ENCODE assay signal across 9 cellular contexts in the genomic region with DNA sequence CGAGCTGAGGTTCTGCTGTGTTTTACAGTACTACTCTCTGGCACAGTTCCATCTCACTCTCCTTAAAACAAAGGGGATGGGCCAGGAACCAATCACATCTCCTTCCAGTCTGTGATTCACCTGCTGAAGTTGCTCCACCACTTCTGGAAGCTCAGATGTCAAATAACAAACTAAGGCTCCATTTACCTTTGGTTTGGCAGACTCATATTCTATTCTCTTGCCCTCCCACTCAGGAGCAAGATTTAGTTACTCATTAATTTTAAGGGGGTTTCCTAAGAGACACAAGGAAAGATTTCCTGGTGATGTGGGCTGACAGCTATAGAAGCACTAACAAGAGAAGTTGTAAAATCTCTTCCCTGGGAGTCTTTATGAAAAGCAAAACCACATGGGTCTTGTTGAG. TPM values are rescaled to one million over a fixed set of nuclear protein-coding genes. Genes with fewer than 3 reads are reported as not detected.
DNase-seq lines count a peak whose midpoint lies in the region; ATAC-seq, FAIRE-seq and TF ChIP-seq lines count a peak whose summit lies in the region.
"Had no signal": no experiment of that assay in that cellular context is flagged by ENCODE, and none has a peak within 500 bp of the region (broad histone marks: within the 10 kb centered on the region; RNA-seq: fewer than 3 reads in every experiment).

No MANE protein-coding gene starts in this region.

- no TSS peak for BruUV-seq in K562 (replicated peaks; lab: Mats Ljungman, UMichigan)

- TF ChIP-seq CTCF in K562 (IDR thresholded peaks at IDR 0.05 in 2 of 3, conservative IDR thresholded peaks at IDR 0.05 in 1 of 3; ENCODE audit: insufficient read depth in 2 of 3, low read depth in 1 of 3, low read length in 3 of 3) (no peak), testis (IDR thresholded peaks at IDR 0.05) (no peak)

- no peaks in the 10 kb centered on the region for H3K36me3 ChIP-seq in K562 (ENCODE audit: control insufficient read depth, insufficient read depth, low read length)
- no peaks in the 10 kb centered on the region for H3K36me3 ChIP-seq in small intestine (ENCODE audit: control insufficient read depth in 2 of 2, insufficient read depth in 2 of 2, low read length in 2 of 2)
- no peaks in the 10 kb centered on the region for H3K36me3 ChIP-seq in testis (ENCODE audit: low read depth, missing control alignments)

- H3K4me2 ChIP-seq in K562 (ENCODE audit: insufficient read depth, low read length): no peak overlapping the region

- peak overlapping the region; percentile 7 for H3K27ac Mint-ChIP-seq in T-helper 2 cell treated with Interferon-gamma antibody and Interleukin-4, amounts not matched to agents 5 μg/mL and 100 μg/mL, for 36 hours
- H3K27ac Mint-ChIP-seq: dendritic cell treated with granulocyte-macrophage colony-stimulating factor and Interleukin-4, amounts not matched to agents 40 ng/mL and 50 ng/mL, for 4 days had no signal

- in situ Hi-C loops in K562 (cut with MboI): no loop called here

- DNase-seq in T-helper 2 cell treated with Interferon-gamma antibody and Interleukin-4, amounts not matched to agents 5 μg/mL and 100 μg/mL, for 36 hours (ENCODE audit: low spot score): no peak
- no peak for DNase-seq in T-helper 2 cell
- peak; percentile 55 for DNase-seq in HuH-7 (ENCODE audit: low spot score)
- DNase-seq in K562 (ENCODE audit: extremely low read depth in 1 of 4, low spot score in 3 of 4): no peak
- DNase-seq in small intestine: peak; percentile 43
- no peak for DNase-seq in AML-193 (lab: John Stamatoyannopoulos, UW)
- no peak for DNase-seq in testis

- H3K79me2 ChIP-seq in K562 (ENCODE audit: control insufficient read depth, insufficient read depth, low read length): no peaks in the 10 kb centered on the region

- no peak for TF ChIP-seq POLR2A in K562 (conservative IDR thresholded peaks at IDR 0.05)
- no peak for TF ChIP-seq POLR2A in testis (IDR thresholded peaks at IDR 0.05)

- H3K9ac ChIP-seq in K562 (ENCODE audit: insufficient read depth in 1 of 2, low read depth in 2 of 2, low read length in 2 of 2): no peak overlapping the region

- intact Hi-C loops in K562 (cut with micrococcal nuclease): loop anchor here (5.0 kb wide), 1 partner anchor 41 kb away; no protein-coding TSS in a partner anchor
- intact Hi-C loops in testis (cut with DNase I; ENCODE audit: low total_unique reads): no loop called here

- peaks cover 7% of the 10 kb centered on the region for H3K9me3 Mint-ChIP-seq in T-helper 2 cell treated with Interferon-gamma antibody and Interleukin-4, amounts not matched to agents 5 μg/mL and 100 μg/mL, for 36 hours

- no peak overlapping the region for H3K4me3 ChIP-seq in K562
- H3K4me3 ChIP-seq in small intestine (ENCODE audit: low read depth in 1 of 2, low read length in 2 of 2): no peak overlapping the region
- H3K4me3 ChIP-seq in testis: no peak overlapping the region

- H3K4me1 ChIP-seq in K562 (replicated peaks in 1 of 2; ENCODE audit: control insufficient read depth in 2 of 2, insufficient read depth in 2 of 2, low read length in 2 of 2): peaks cover 10 to 26% of the 10 kb centered on the region in 2 experiments; a peak in 4 of 5 replicates
- H3K4me1 ChIP-seq in small intestine (ENCODE audit: control insufficient read depth in 2 of 2, insufficient read depth in 1 of 2, low read depth in 1 of 2, low read length in 1 of 2): no peaks in the 10 kb centered on the region
- H3K4me1 ChIP-seq in testis: no peaks in the 10 kb centered on the region

- TF ChIP-seq RAD21 in K562 (CRISPR knock-in tag; conservative IDR thresholded peaks at IDR 0.05 in 1 of 2, IDR thresholded peaks at IDR 0.05 in 1 of 2): no peak

- no peaks in the 10 kb centered on the region for H3K9me1 ChIP-seq in K562 (ENCODE audit: control insufficient read depth, insufficient read depth, low read length)

- H2AFZ ChIP-seq in K562 (ENCODE audit: low read depth, low read length): no peak overlapping the region

- no peak overlapping the region for H3K27ac ChIP-seq in K562 (ENCODE audit: extremely low read depth, low read depth, low read length)
- H3K27ac ChIP-seq in small intestine (ENCODE audit: low read depth in 1 of 2, low read length in 1 of 2): no peak overlapping the region
- no peak overlapping the region for H3K27ac ChIP-seq in testis

- peaks cover 35% of the 10 kb centered on the region for H3K4me1 Mint-ChIP-seq in T-helper 2 cell treated with Interferon-gamma antibody and Interleukin-4, amounts not matched to agents 5 μg/mL and 100 μg/mL, for 36 hours (ENCODE audit: low read depth)

- 46% methylated on average over 1 of the region's 1 CpG for WGBS in K562 (ENCODE audit: insufficient coverage, low coverage, missing lambda C conversion rate)
- 8 to 58% (median 56%) methylated on average over 1 of the region's 1 CpG for WGBS in small intestine, 3 donors
- WGBS in testis, 2 donors: 81 to 91% methylated on average over 1 of the region's 1 CpG

- peaks cover 4% of the 10 kb centered on the region for H3K36me3 Mint-ChIP-seq in T-helper 2 cell treated with Interferon-gamma antibody and Interleukin-4, amounts not matched to agents 5 μg/mL and 100 μg/mL, for 36 hours (ENCODE audit: low read depth)

- H3K4me3 Mint-ChIP-seq in T-helper 2 cell treated with Interferon-gamma antibody and Interleukin-4, amounts not matched to agents 5 μg/mL and 100 μg/mL, for 36 hours: no peak overlapping the region
- H3K4me3 Mint-ChIP-seq: dendritic cell treated with granulocyte-macrophage colony-stimulating factor and Interleukin-4, amounts not matched to agents 40 ng/mL and 50 ng/mL, for 4 days had no signal

- CTCF ChIA-PET in K562 (lab: Yijun Ruan, JAX; ENCODE audit: low intra/inter-chr PET ratio): no interaction called here

- FAIRE-seq in K562 (lab: Jason Lieb, UNC): no peak
- FAIRE-seq in small intestine (lab: Jason Lieb, UNC): no peak

- H4K20me1 ChIP-seq in K562 (replicated peaks; ENCODE audit: control insufficient read depth, insufficient read depth, low read length): no peaks in the 10 kb centered on the region

- H3K27me3 ChIP-seq in K562 (ENCODE audit: control insufficient read depth in 2 of 2, insufficient read depth in 2 of 2, low read length in 2 of 2): no peaks in the 10 kb centered on the region
- H3K27me3 ChIP-seq in small intestine (ENCODE audit: control insufficient read depth in 2 of 2, insufficient read depth in 2 of 2, low read length in 2 of 2): no peaks in the 10 kb centered on the region
- no peaks in the 10 kb centered on the region for H3K27me3 ChIP-seq in testis

- POLR2A ChIA-PET in K562 (lab: Yijun Ruan, JAX): no interaction called here

- H3K27me3 Mint-ChIP-seq in T-helper 2 cell treated with Interferon-gamma antibody and Interleukin-4, amounts not matched to agents 5 μg/mL and 100 μg/mL, for 36 hours (ENCODE audit: low read depth): no peaks in the 10 kb centered on the region
- H3K27me3 Mint-ChIP-seq: dendritic cell treated with granulocyte-macrophage colony-stimulating factor and Interleukin-4, amounts not matched to agents 40 ng/mL and 50 ng/mL, for 4 days had no signal

- ATAC-seq in K562 (no peak), GM18520 (IDR thresholded peaks at IDR 0.05; ENCODE audit: unreplicated experiment) (no peak)

- TF ChIP-seq EP300 in K562 (IDR thresholded peaks at IDR 0.05; ENCODE audit: low read length): no peak

- H3K9me3 ChIP-seq in K562 (replicated peaks; ENCODE audit: control insufficient read depth, insufficient read depth, low read depth, low read length): no peaks in the 10 kb centered on the region; the same call in 1 of the 2 replicates
- H3K9me3 ChIP-seq in small intestine (ENCODE audit: control insufficient read depth, low read depth): no peaks in the 10 kb centered on the region
- no peaks in the 10 kb centered on the region for H3K9me3 ChIP-seq in testis

TF ChIP-seq in K562, 482 proteins besides CTCF, POLR2A, EP300 and RAD21 (continues in another document):
- TF ChIP-seq NFIC (IDR thresholded peaks at IDR 0.05) (peak; percentile 45), CBFA2T3 (IDR thresholded peaks at IDR 0.05) (no peak)

RNA-seq across cellular contexts. Expression of a gene that starts 37.8 kb away (rescaled TPM):
- 61.3 and 233 TPM in 2 replicates for total RNA-seq in K562 (2011; cell fraction: chromatin; rRNA removed; ENCODE audit: low replicate concordance)
- total RNA-seq in K562 (2011; cell fraction: nucleolus; rRNA removed): 22.8 and 41.1 TPM in 2 replicates
- total RNA-seq in K562 (2011; cell fraction: nucleoplasm; rRNA removed): 69.0 and 96.6 TPM in 2 replicates
- total RNA-seq in K562 (2014; rRNA removed) (53.6 and 61.9 TPM in 2 replicates), K562 (2014; rRNA removed; fragmentation: Illumina TruSeq; extraction: Trizol) (97.1 and 114 TPM in 2 replicates), K562 (2015; rRNA removed; fragmentation: Illumina TruSeq; extraction: Trizol) (74.4 and 77.6 TPM in 2 replicates), K562 (2021) (84.7 and 90.6 TPM in 2 replicates), testis (10 to 100 TPM; 80.0 to 86.5 TPM)
- polyA plus RNA-seq in K562 (2011; rRNA removed) (47.9 and 83.4 TPM in 2 replicates), K562 (2014; fragmentation: Illumina TruSeq; extraction: Trizol) (117 and 126 TPM in 2 replicates), K562 (2014; fragmentation: Nextera tagmentation; extraction: Ambion mirVana) (10 to 100 TPM; 42.6 to 48.3 TPM), K562 (2014; rRNA removed) (57.2 and 60.4 TPM in 2 replicates), small intestine (10 to 100 TPM; 10.8 to 13.7 (median 12.1) TPM), testis (ENCODE audit: insufficient read depth, low read depth, low replicate concordance) (91.5 TPM)
- polyA plus RNA-seq in K562 (2011; cell fraction: cytosol; rRNA removed): 16.3 and 32.6 TPM in 2 replicates
- 22.2 and 27.0 TPM in 2 replicates for polyA plus RNA-seq in K562 (2011; cell fraction: nucleus; rRNA removed)
- polyA plus RNA-seq in K562 (2012): 68.3 and 93.3 TPM in 2 replicates
- 210 and 230 TPM in 2 replicates for polyA minus RNA-seq in K562 (2011; rRNA and poly(A)+ RNA removed)
- polyA minus RNA-seq in K562 (2011; cell fraction: cytosol; rRNA and poly(A)+ RNA removed): 73.6 and 84.8 TPM in 2 replicates
- polyA minus RNA-seq in K562 (2011; cell fraction: nucleus; rRNA and poly(A)+ RNA removed): 28.1 and 45.8 TPM in 2 replicates

Comparison
In these comparisons a context has a peak if more than half of its experiments do, and no peak if none do; other contexts are left out.
1. DNase-seq: peak in HuH-7 (single experiment) and small intestine (single experiment); none in T-helper 2 cell treated with Interferon-gamma antibody and Interleukin-4, amounts not matched to agents 5 μg/mL and 100 μg/mL, for 36 hours (single experiment), T-helper 2 cell (0 of 5), K562 (0 of 4), AML-193 (0 of 2) and testis (single experiment).